29 cellular contexts compared by ENCODE assay signal in genomic region chr18:2617974-2618373, GRCh38. TPM values are rescaled to one million over a fixed set of nuclear protein-coding genes. Genes with fewer than 3 reads are reported as not detected.
DNase-seq lines count a peak whose midpoint lies in the region; ATAC-seq, FAIRE-seq and TF ChIP-seq lines count a peak whose summit lies in the region.
"Had no signal": no experiment of that assay in that cellular context is flagged by ENCODE, and none has a peak within 500 bp of the region (broad histone marks: within the 10 kb centered on the region; RNA-seq: fewer than 3 reads in every experiment).

No MANE protein-coding gene starts in this region.

- POLR2A ChIA-PET in GM12878 (lab: Charles Lee): no interaction called here

- TF ChIP-seq CTCF in GM12878 (IDR thresholded peaks at IDR 0.05 in 2 of 3, conservative IDR thresholded peaks at IDR 0.05 in 1 of 3; ENCODE audit: control insufficient read depth in 2 of 3, extremely low read depth in 1 of 3, insufficient read depth in 1 of 3, low read depth in 3 of 3, low read length in 3 of 3): no peak
- no peak for TF ChIP-seq CTCF in esophagus muscularis mucosa (IDR thresholded peaks at IDR 0.05)

- H3K4me1 ChIP-seq in GM12878 (ENCODE audit: control insufficient read depth, insufficient read depth, low read length) (no peaks in the 10 kb centered on the region), esophagus muscularis mucosa (no peaks in the 10 kb centered on the region)
- H3K4me1 ChIP-seq: BLaER1 treated with 17β-estradiol and CSF1 and Interleukin-3, amounts not matched to agents 10 nM and 100 nM had no signal

- intact Hi-C loops in GM12878 (cut with micrococcal nuclease; ENCODE audit: unreplicated experiment): no loop called here
- intact Hi-C loops in esophagus muscularis mucosa (cut with DNase I): no loop called here

- BruUV-seq in GM12878 (replicated peaks; lab: Mats Ljungman, UMichigan): no TSS peak

- H3K4me3 ChIP-seq in GM12878 (no peak overlapping the region), esophagus muscularis mucosa (no peak overlapping the region)
- H3K4me3 ChIP-seq: BLaER1 treated with 17β-estradiol and CSF1 and Interleukin-3, amounts not matched to agents 10 nM and 100 nM; ovary; PC-9 had no signal

- TF ChIP-seq EP300 in GM12878 (IDR thresholded peaks at IDR 0.05; ENCODE audit: borderline replicate concordance in 1 of 2, control insufficient read depth in 1 of 2, low read depth in 2 of 2, low read length in 2 of 2) (no peak), esophagus muscularis mucosa (IDR thresholded peaks at IDR 0.05) (no peak)

- no peak overlapping the region for H3K27ac ChIP-seq in GM12878 (ENCODE audit: control insufficient read depth, insufficient read depth)
- H3K27ac ChIP-seq in esophagus muscularis mucosa (replicated peaks in 1 of 4): no peak overlapping the region
- H3K27ac ChIP-seq: BLaER1 treated with 17β-estradiol and CSF1 and Interleukin-3, amounts not matched to agents 10 nM and 100 nM; ovary; PC-9; VCaP had no signal

- DNase-seq in ELR (ENCODE audit: low read depth) (peak; percentile 48), RPMI7951 (ENCODE audit: low read depth) (peak; percentile 16), GM12878 (ENCODE audit: low read depth, low spot score) (no peak), kidney glomerular epithelial cell (lab: John Stamatoyannopoulos, UW) (peak; percentile 20), esophagus muscularis mucosa (ENCODE audit: extremely low spot score) (no peak), dermis blood vessel endothelial cell (no peak), activated gamma-delta T cell treated with Interleukin-2 at 50 U/mL for 16 hours (no peak)
- DNase-seq: activated CD4-positive, alpha-beta T cell treated with anti-CD3 and anti-CD28 coated beads for 4 hours; activated CD8-positive, alpha-beta T cell treated with anti-CD3 and anti-CD28 coated beads, Interleukin-2, amount 10 ng/mL, durations not matched to agents 7 days and 5 days; anterior cingulate cortex; COR-L47; cortex of kidney; DND-41; immature natural killer cell; mesenchymal stem cell; NCI-H1436 treated with DMSO at 0.1 percent for 48 hours; NCI-H2081 treated with DMSO at 0.1 percent for 48 hours; NCI-H226; NCI-H526 treated with DMSO at 0.1 percent for 48 hours; ovary; PC-9; Right ventricle myocardium superior had no signal

- H3K9ac ChIP-seq in GM12878 (ENCODE audit: control insufficient read depth, insufficient read depth, low read length): no peak overlapping the region
- H3K9ac ChIP-seq: BLaER1 treated with 17β-estradiol and CSF1 and Interleukin-3, amounts not matched to agents 10 nM and 100 nM had no signal

- CTCF ChIA-PET in GM12878 (lab: Yijun Ruan, JAX): no interaction called here

- H4K20me1 ChIP-seq in GM12878 (ENCODE audit: control insufficient read depth, insufficient read depth): no peaks in the 10 kb centered on the region
- H4K20me1 ChIP-seq: BLaER1 treated with 17β-estradiol and CSF1 and Interleukin-3, amounts not matched to agents 10 nM and 100 nM had no signal

- H3K27me3 ChIP-seq in GM12878 (replicated peaks in 1 of 2; ENCODE audit: control insufficient read depth in 2 of 2, insufficient read depth in 2 of 2, low read length in 1 of 2) (no peaks in the 10 kb centered on the region), esophagus muscularis mucosa (no peaks in the 10 kb centered on the region)
- H3K27me3 ChIP-seq: BLaER1 treated with 17β-estradiol and CSF1 and Interleukin-3, amounts not matched to agents 10 nM and 100 nM; ovary had no signal

- H3K9me3 ChIP-seq in GM12878 (replicated peaks; ENCODE audit: control insufficient read depth, insufficient read depth, low read length) (no peaks in the 10 kb centered on the region), esophagus muscularis mucosa (no peaks in the 10 kb centered on the region)
- H3K9me3 ChIP-seq: BLaER1 treated with 17β-estradiol and CSF1 and Interleukin-3, amounts not matched to agents 10 nM and 100 nM; ovary had no signal

- in situ Hi-C loops in GM12878 (cut with MboI): no loop called here

- ATAC-seq in GM12878 (no peak), GM21576 (IDR thresholded peaks at IDR 0.05; ENCODE audit: unreplicated experiment) (no peak)
- ATAC-seq: activated CD8-positive, alpha-beta T cell treated with anti-CD3 and anti-CD28 coated beads, Interleukin-2, amount 10 ng/mL, durations not matched to agents 7 days and 5 days; activated naive CD4-positive, alpha-beta T cell treated with anti-CD3 and anti-CD28 coated beads, Interleukin-2, amount 50 U/mL, for 72 hours; HCT116; left lobe of liver; stimulated activated memory B cell treated with anti-CD40 and anti-IgM and Interleukin-4, amounts not matched to agents 10 μg/mL and 1 μg/mL and 100 μg/mL, for 72 hours had no signal

- H3K79me2 ChIP-seq in GM12878 (ENCODE audit: control insufficient read depth, insufficient read depth, low read length): no peaks in the 10 kb centered on the region

- 84% methylated on average over 4 of the region's 4 CpGs for WGBS in GM12878 (ENCODE audit: insufficient coverage, insufficient replicate concordance, low lambda C conversion rate, missing lambda C conversion rate)
- WGBS in esophagus muscularis mucosa: 97% methylated on average over 4 of the region's 4 CpGs

- peaks cover 3 to 17% of the 10 kb centered on the region in 2 experiments; a peak in 3 of 4 replicates for H3K36me3 ChIP-seq in GM12878 (ENCODE audit: control insufficient read depth in 2 of 2, insufficient read depth in 2 of 2, low read length in 1 of 2)
- H3K36me3 ChIP-seq in esophagus muscularis mucosa: no peaks in the 10 kb centered on the region
- H3K36me3 ChIP-seq: ovary had no signal

- no peak for TF ChIP-seq RAD21 in GM12878 (IDR thresholded peaks at IDR 0.05; ENCODE audit: insufficient read depth, low read depth, low read length)

- H2AFZ ChIP-seq in GM12878 (ENCODE audit: control insufficient read depth, low read depth, low read length): no peak overlapping the region
- H2AFZ ChIP-seq: PC-9 had no signal

- SMC1A ChIA-PET in GM12878 (lab: Charles Lee; ENCODE audit: uncharacterized antibody, unreplicated experiment): no interaction called here

- TF ChIP-seq POLR2A in GM12878 (IDR thresholded peaks at IDR 0.05; ENCODE audit: low read depth, low read length) (no peak), esophagus muscularis mucosa (IDR thresholded peaks at IDR 0.05; ENCODE audit: low read depth) (no peak)

- H3K4me2 ChIP-seq in GM12878 (ENCODE audit: control insufficient read depth, insufficient read depth): no peak overlapping the region
- H3K4me2 ChIP-seq: BLaER1 treated with 17β-estradiol and CSF1 and Interleukin-3, amounts not matched to agents 10 nM and 100 nM; PC-9 had no signal

- FAIRE-seq in GM12878 (lab: Jason Lieb, UNC): peak; percentile 23

- RAD21 ChIA-PET in GM12878 (lab: Charles Lee; ENCODE audit: unreplicated experiment): no interaction called here

RNA-seq across cellular contexts. Expression of gene SMCHD1, which starts 37.6 kb away (rescaled TPM):
- total RNA-seq in RPMI7951 (2014; rRNA removed; shearing (Covaris generic)): 39.7 and 48.8 TPM in 2 replicates
- total RNA-seq in GM12878 (2013; cell fraction: nucleolus; rRNA removed): 550 and 614 TPM in 2 replicates
- total RNA-seq in GM12878 (2014; rRNA removed) (71.6 and 89.8 TPM in 2 replicates), GM12878 (2014; rRNA removed; fragmentation: Illumina TruSeq; extraction: Trizol) (110 and 115 TPM in 2 replicates), GM12878 (2021) (50.2 and 52.0 TPM in 2 replicates), esophagus muscularis mucosa (10 to 100 TPM; 47.9 to 62.3 (median 58.2) TPM), dermis blood vessel endothelial cell (58.5 and 75.2 TPM in 2 replicates)
- 23.0 TPM for polyA plus RNA-seq in GM12878 (2011; ENCODE audit: low read depth)
- polyA plus RNA-seq in GM12878 (2011; rRNA removed) (67.5 and 103 TPM in 2 replicates), GM12878 (2014; fragmentation: Illumina TruSeq; extraction: Trizol) (64.2 and 87.8 TPM in 2 replicates), GM12878 (2014; fragmentation: Nextera tagmentation; extraction: Ambion mirVana) (1 to 10 TPM; 6.0 to 7.2 TPM), GM12878 (2014; rRNA removed) (44.0 and 45.4 TPM in 2 replicates), GM12878 (2016; fragmentation: Nextera tagmentation; extraction: Ambion mirVana) (10 to 100 TPM; 16.5 to 17.5 TPM)
- 16.0 and 18.7 TPM in 2 replicates for polyA plus RNA-seq in GM12878 (2011; cell fraction: cytosol; rRNA removed)
- polyA plus RNA-seq in GM12878 (2011; cell fraction: nucleus; rRNA removed): 72.0 and 77.0 TPM in 2 replicates
- polyA plus RNA-seq in GM12878 (2012): 30.4 and 40.3 TPM in 2 replicates
- polyA minus RNA-seq in GM12878 (2011; rRNA and poly(A)+ RNA removed): 62.1 and 99.8 TPM in 2 replicates
- 42.8 and 52.2 TPM in 2 replicates for polyA minus RNA-seq in GM12878 (2011; cell fraction: cytosol; rRNA and poly(A)+ RNA removed)
- 122 and 196 TPM in 2 replicates for polyA minus RNA-seq in GM12878 (2011; cell fraction: nucleus; rRNA and poly(A)+ RNA removed)

RNA-seq across cellular contexts. Expression of gene NDC80, which starts 46.6 kb away (rescaled TPM):
- 83.3 and 99.5 TPM in 2 replicates for total RNA-seq in RPMI7951 (2014; rRNA removed; shearing (Covaris generic))
- total RNA-seq in GM12878 (2013; cell fraction: nucleolus; rRNA removed): 37.5 and 45.0 TPM in 2 replicates
- 39.5 and 46.2 TPM in 2 replicates for total RNA-seq in GM12878 (2014; rRNA removed)
- 55.3 and 57.2 TPM in 2 replicates for total RNA-seq in GM12878 (2014; rRNA removed; fragmentation: Illumina TruSeq; extraction: Trizol)
- 36.1 and 38.8 TPM in 2 replicates for total RNA-seq in GM12878 (2021)
- 15.1 TPM for polyA plus RNA-seq in GM12878 (2011; ENCODE audit: low read depth)
- polyA plus RNA-seq in GM12878 (2011; rRNA removed): 44.1 and 74.5 TPM in 2 replicates
- polyA plus RNA-seq in GM12878 (2011; cell fraction: cytosol; rRNA removed): 12.5 and 22.3 TPM in 2 replicates
- 26.9 and 28.4 TPM in 2 replicates for polyA plus RNA-seq in GM12878 (2011; cell fraction: nucleus; rRNA removed)
- 18.6 and 24.5 TPM in 2 replicates for polyA plus RNA-seq in GM12878 (2012)
- polyA plus RNA-seq in GM12878 (2014; fragmentation: Illumina TruSeq; extraction: Trizol): 55.0 and 67.0 TPM in 2 replicates
- polyA plus RNA-seq in GM12878 (2014; fragmentation: Nextera tagmentation; extraction: Ambion mirVana): 10 to 100 TPM; 54.4 to 55.0 TPM
- 31.3 and 36.5 TPM in 2 replicates for polyA plus RNA-seq in GM12878 (2014; rRNA removed)
- polyA plus RNA-seq in GM12878 (2016; fragmentation: Nextera tagmentation; extraction: Ambion mirVana): 10 to 100 TPM; 76.5 to 80.8 TPM
- polyA minus RNA-seq in GM12878 (2011; rRNA and poly(A)+ RNA removed): 28.3 and 33.1 TPM in 2 replicates
- polyA minus RNA-seq in GM12878 (2011; cell fraction: cytosol; rRNA and poly(A)+ RNA removed): 16.4 and 18.3 TPM in 2 replicates
- 43.8 and 73.0 TPM in 2 replicates for polyA minus RNA-seq in GM12878 (2011; cell fraction: nucleus; rRNA and poly(A)+ RNA removed)
- total RNA-seq in esophagus muscularis mucosa: under 1 TPM in 3 of 4 donors, not detected in 1; 0.17 to 0.57 (median 0.42) TPM
- total RNA-seq in dermis blood vessel endothelial cell: 9.0 and 38.6 TPM in 2 replicates

RNA-seq across cellular contexts. Expression of gene METTL4, which starts 46.7 kb away (rescaled TPM):
- total RNA-seq in RPMI7951 (2014; rRNA removed; shearing (Covaris generic)): 16.5 and 17.8 TPM in 2 replicates
- total RNA-seq in GM12878 (2013; cell fraction: nucleolus; rRNA removed): 31.0 and 34.2 TPM in 2 replicates
- 4.9 and 7.2 TPM in 2 replicates for total RNA-seq in GM12878 (2014; rRNA removed)
- 12.5 and 15.5 TPM in 2 replicates for total RNA-seq in GM12878 (2014; rRNA removed; fragmentation: Illumina TruSeq; extraction: Trizol)
- total RNA-seq in GM12878 (2021): 7.7 and 9.6 TPM in 2 replicates
- polyA plus RNA-seq in GM12878 (2011; ENCODE audit: low read depth): 5.5 TPM
- 14.0 and 23.3 TPM in 2 replicates for polyA plus RNA-seq in GM12878 (2011; rRNA removed)
- polyA plus RNA-seq in GM12878 (2011; cell fraction: cytosol; rRNA removed): 5.0 and 5.7 TPM in 2 replicates
- 9.7 and 10.9 TPM in 2 replicates for polyA plus RNA-seq in GM12878 (2011; cell fraction: nucleus; rRNA removed)
- polyA plus RNA-seq in GM12878 (2012): 7.4 and 8.1 TPM in 2 replicates
- 14.0 and 15.1 TPM in 2 replicates for polyA plus RNA-seq in GM12878 (2014; fragmentation: Illumina TruSeq; extraction: Trizol)
- polyA plus RNA-seq in GM12878 (2014; fragmentation: Nextera tagmentation; extraction: Ambion mirVana): 10 to 100 TPM in 1 of 2 experiments, 1 to 10 TPM in 1; 7.6 to 13.3 TPM
- 8.4 and 9.8 TPM in 2 replicates for polyA plus RNA-seq in GM12878 (2014; rRNA removed)
- 10 to 100 TPM; 12.2 to 15.2 TPM for polyA plus RNA-seq in GM12878 (2016; fragmentation: Nextera tagmentation; extraction: Ambion mirVana)
- 10.1 and 11.5 TPM in 2 replicates for polyA minus RNA-seq in GM12878 (2011; rRNA and poly(A)+ RNA removed)
- 4.5 and 7.4 TPM in 2 replicates for polyA minus RNA-seq in GM12878 (2011; cell fraction: cytosol; rRNA and poly(A)+ RNA removed)
- polyA minus RNA-seq in GM12878 (2011; cell fraction: nucleus; rRNA and poly(A)+ RNA removed): 6.2 and 10.2 TPM in 2 replicates
- total RNA-seq in esophagus muscularis mucosa: 1 to 10 TPM; 4.3 to 8.3 (median 5.7) TPM
- total RNA-seq in dermis blood vessel endothelial cell: 14.3 and 14.8 TPM in 2 replicates

Comparison
In these comparisons a context has a peak if more than half of its experiments do, and no peak if none do; other contexts are left out.
1. DNase-seq: peak in ELR (single experiment), RPMI7951 (single experiment) and kidney glomerular epithelial cell (single experiment); none in GM12878 (single experiment), esophagus muscularis mucosa (single experiment), dermis blood vessel endothelial cell (single experiment) and activated gamma-delta T cell treated with Interleukin-2 at 50 U/mL for 16 hours (single experiment).